4 cellular contexts compared by ENCODE assay signal in genomic region chr16:22130528-22130927, GRCh38.
A peak's percentile ranks its signal among the peaks of the same experiment; 100 is the strongest.
TF ChIP-seq lines count a peak whose summit lies in the region.

No MANE protein-coding gene starts in this region.

TF ChIP-seq in HepG2, 621 proteins besides CTCF, POLR2A, EP300 and RAD21:
- TF ChIP-seq ZNF121 (CRISPR knock-in tag; IDR thresholded peaks at IDR 0.05) (peak; percentile 72), ZNF782 (CRISPR knock-in tag; IDR thresholded peaks at IDR 0.05; ENCODE audit: borderline replicate concordance) (no peak), HOXA5 (CRISPR knock-in tag; IDR thresholded peaks at IDR 0.05) (no peak)

TF ChIP-seq in HEK293, 187 proteins besides CTCF, POLR2A, EP300 and RAD21:
- TF ChIP-seq ZNF121 (tag by site-specific recombination; IDR thresholded peaks at IDR 0.05) (peak; percentile 89; the same call in 1 of the 2 replicates), ZNF544 (tag by site-specific recombination; IDR thresholded peaks at IDR 0.05) (no peak)
TF ChIP-seq in HEK293: peak in this region for 1.

TF ChIP-seq in WTC11, 78 proteins besides CTCF, POLR2A, EP300 and RAD21:
- no peak for TF ChIP-seq MYBL2 (CRISPR knock-in tag; IDR thresholded peaks at IDR 0.05)
- 0 out of 2 replicates have a peak, but pooled peaks have one; percentile 6 for TF ChIP-seq ZNF121 (CRISPR knock-in tag; IDR thresholded peaks at IDR 0.05)
TF ChIP-seq in WTC11: peak in this region for 1.

TF ChIP-seq in K562, 482 proteins besides CTCF, POLR2A, EP300 and RAD21:
- TF ChIP-seq FOS (IDR thresholded peaks at IDR 0.05; ENCODE audit: extremely low read depth, insufficient read length) (no peak), ZNF644 (tag; IDR thresholded peaks at IDR 0.05; ENCODE audit: low read depth) (no peak), L3MBTL2 (IDR thresholded peaks at IDR 0.05) (no peak), ZNF121 (CRISPR knock-in tag; conservative IDR thresholded peaks at IDR 0.05) (peak; percentile 80)
